In the genomic region with DNA sequence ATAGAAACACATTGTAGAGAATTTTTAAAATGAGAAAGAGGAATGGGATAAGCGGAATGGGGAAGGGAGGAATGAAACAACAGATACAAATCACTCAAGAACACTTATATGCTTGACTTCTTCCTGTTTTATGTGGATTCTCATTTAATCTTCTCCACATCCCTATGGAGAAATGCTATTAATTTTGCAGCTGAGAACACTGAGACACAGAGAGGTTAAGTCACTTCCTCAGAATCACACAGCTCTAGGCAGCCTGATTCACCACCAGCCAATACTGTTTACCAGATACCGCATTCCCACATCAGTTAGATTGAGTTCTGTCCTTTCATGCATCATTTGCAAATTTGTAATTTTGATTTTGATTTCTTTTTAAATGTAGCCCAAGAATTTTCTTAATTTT, we compare ENCODE assay signal across 25 cellular contexts.
"Had no signal": no experiment of that assay in that cellular context is flagged by ENCODE, and none has a peak within 500 bp of the region (broad histone marks: within the 10 kb centered on the region; RNA-seq: fewer than 3 reads in every experiment).

No MANE protein-coding gene starts in this region.

- H3K4me3 ChIP-seq: stomach, suprapubic skin, testis, thoracic aorta, thyroid gland, tibial artery, tibial nerve, transverse colon, upper lobe of left lung, upper lobe of right lung, uterus, vagina had no signal

- H3K27me3 ChIP-seq: suprapubic skin, testis, thyroid gland, tibial nerve, transverse colon, upper lobe of left lung, upper lobe of right lung, uterus, vagina had no signal

- H3K9me3 ChIP-seq: stomach, testis, thoracic aorta, thyroid gland, tibial artery, tibial nerve, transverse colon, upper lobe of left lung, upper lobe of right lung, uterus, vagina had no signal

- DNase-seq: stimulated activated CD4-positive, alpha-beta T cell treated with anti-CD3 and anti-CD28 coated beads, Interleukin-2, amount 100 ng/mL, for 48 hours; stimulated activated CD4-positive, alpha-beta T cell treated with anti-CD3 and anti-CD28 coated beads, Interleukin-4, amount 100 ng/mL, for 1 hour; stimulated activated CD4-positive, alpha-beta T cell treated with anti-CD3 and anti-CD28 coated beads, Interleukin-4, amount 100 ng/mL, for 24 hours; stimulated activated CD4-positive, alpha-beta T cell treated with anti-CD3 and anti-CD28 coated beads, Interleukin-4, amount 100 ng/mL, for 4 hours; stimulated activated CD8-positive, alpha-beta memory T cell treated with anti-CD3 and anti-CD28 coated beads, Interleukin-4, amount 100 ng/mL, for 48 hours; stimulated activated naive B cell treated with anti-CD40 and anti-IgM and Interleukin-4, amounts not matched to agents 10 μg/mL and 1 μg/mL and 100 μg/mL, for 72 hours; stimulated activated naive CD4-positive, alpha-beta T cell; stimulated activated naive CD4-positive, alpha-beta T cell treated with Interleukin-2 at 50 U/mL for 16 hours; stimulated activated naive CD8-positive, alpha-beta T cell treated with anti-CD3 and anti-CD28 coated beads, Interleukin-15, amount 100 ng/mL, for 72 hours; stimulated activated naive CD8-positive, alpha-beta T cell treated with anti-CD3 and anti-CD28 coated beads, Interleukin-15, Interleukin-2, amounts not matched to agents 100 U/mL and 50 U/mL, for 24 hours; stomach; substantia nigra; testis; thyroid gland; tibial artery; transverse colon; trophoblast cell; upper lobe of left lung; upper lobe of right lung; uterus had no signal

- H3K36me3 ChIP-seq: stomach, suprapubic skin, thoracic aorta, thyroid gland, tibial artery, tibial nerve, transverse colon, upper lobe of left lung, upper lobe of right lung, uterus, vagina had no signal

- FAIRE-seq: urothelium cell line had no signal

- H3K4me1 ChIP-seq: stomach, suprapubic skin, testis, thyroid gland, tibial artery, tibial nerve, transverse colon, upper lobe of left lung, upper lobe of right lung, uterus, vagina had no signal

- H3K27ac ChIP-seq: stomach, suprapubic skin, testis, thoracic aorta, thyroid gland, tibial artery, tibial nerve, transverse colon, upper lobe of left lung, upper lobe of right lung, uterus, vagina had no signal

- ATAC-seq: stimulated activated naive B cell treated with anti-CD40 and anti-IgM and Interleukin-4, amounts not matched to agents 10 μg/mL and 1 μg/mL and 100 μg/mL, for 72 hours; stimulated activated naive CD8-positive, alpha-beta T cell treated with anti-CD3 and anti-CD28 coated beads, Interleukin-15, Interleukin-2, amounts not matched to agents 100 U/mL and 50 U/mL, for 24 hours; upper lobe of right lung had no signal
